ENCODE assay signal across 25 cellular contexts in genomic region chr12:124650912-124651311, GRCh38.
DNase-seq lines count a peak whose midpoint lies in the region; ATAC-seq and TF ChIP-seq lines count a peak whose summit lies in the region.
"Had no signal": no experiment of that assay in that cellular context is flagged by ENCODE, and none has a peak within 500 bp of the region (broad histone marks: within the 10 kb centered on the region; RNA-seq: fewer than 3 reads in every experiment).

No MANE protein-coding gene starts in this region.

- H3K27ac ChIP-seq in neural progenitor cell: no peak overlapping the region
- H3K27ac ChIP-seq in CD4-positive, alpha-beta T cell (ENCODE audit: low read depth, low read length): no peak overlapping the region
- H3K27ac ChIP-seq: left lung, SK-N-MC, uterus had no signal

- intact Hi-C loops in Right ventricle myocardium superior (cut with DNase I): no loop called here
- intact Hi-C loops in cardiac septum (cut with DNase I): loop anchor here (5.0 kb wide), 1 partner anchor 64 kb away; no protein-coding TSS in a partner anchor
- intact Hi-C loops in CD4-positive, alpha-beta T cell (cut with DNase I, micrococcal nuclease): no loop called here

- no peaks in the 10 kb centered on the region for H3K36me3 ChIP-seq in neural progenitor cell
- H3K36me3 ChIP-seq: BE2C, left lung, uterus had no signal

- H3K27me3 Mint-ChIP-seq in brain (peaks cover 10% of the 10 kb centered on the region), neural progenitor cell (ENCODE audit: insufficient read depth, low read depth) (peaks cover 23% of the 10 kb centered on the region)
- H3K27me3 Mint-ChIP-seq in CD4-positive, alpha-beta T cell: no peaks in the 10 kb centered on the region
- H3K27me3 Mint-ChIP-seq in activated T-cell treated with anti-CD3 and anti-CD28 coated beads, Interleukin-2, amount 50 U/mL, for 4 hours (ENCODE audit: low read depth): peaks cover 4% of the 10 kb centered on the region

- ATAC-seq in Right ventricle myocardium superior (ENCODE audit: poor library complexity): no peak
- ATAC-seq in CD4-positive, alpha-beta T cell (ENCODE audit: poor library complexity): no peak
- ATAC-seq in activated T-cell treated with anti-CD3 and anti-CD28 coated beads, Interleukin-2, amount 50 U/mL, for 4 hours: no peak
- ATAC-seq: left lung; naive thymus-derived CD4-positive, alpha-beta T cell had no signal

- H3K27ac Mint-ChIP-seq in brain: peak overlapping the region in 3 of 5 experiments; percentile 52 to 82 (median 72)
- H3K27ac Mint-ChIP-seq in neural progenitor cell: peak overlapping the region; percentile 29
- H3K27ac Mint-ChIP-seq in CD4-positive, alpha-beta T cell: no peak overlapping the region
- H3K27ac Mint-ChIP-seq: activated T-cell treated with anti-CD3 and anti-CD28 coated beads, Interleukin-2, amount 50 U/mL, for 24 hours; H9 had no signal

- H3K36me3 Mint-ChIP-seq in brain (no peaks in the 10 kb centered on the region), neural progenitor cell (no peaks in the 10 kb centered on the region)
- no peaks in the 10 kb centered on the region for H3K36me3 Mint-ChIP-seq in CD4-positive, alpha-beta T cell (ENCODE audit: low read depth)
- H3K36me3 Mint-ChIP-seq in activated T-cell treated with anti-CD3 and anti-CD28 coated beads, Interleukin-2, amount 50 U/mL, for 4 hours (ENCODE audit: insufficient read depth): peaks cover 2% of the 10 kb centered on the region

- peaks cover 11% of the 10 kb centered on the region for H3F3A ChIP-seq in neural progenitor cell (ENCODE audit: low read depth)

- H3K4me1 ChIP-seq in neural progenitor cell: peaks cover 6% of the 10 kb centered on the region

- H3K9me3 ChIP-seq in neural progenitor cell (ENCODE audit: low read depth): peaks cover 9% of the 10 kb centered on the region
- peaks cover 4% of the 10 kb centered on the region for H3K9me3 ChIP-seq in CD4-positive, alpha-beta T cell (ENCODE audit: control insufficient read depth, low read length)
- H3K9me3 ChIP-seq: BE2C, uterus had no signal

- H3K4me1 Mint-ChIP-seq in brain: peaks cover 41% of the 10 kb centered on the region
- H3K4me1 Mint-ChIP-seq in neural progenitor cell: peaks cover 29% of the 10 kb centered on the region
- peaks cover 16% of the 10 kb centered on the region for H3K4me1 Mint-ChIP-seq in CD4-positive, alpha-beta T cell (ENCODE audit: low read depth)
- H3K4me1 Mint-ChIP-seq in activated T-cell treated with anti-CD3 and anti-CD28 coated beads, Interleukin-2, amount 50 U/mL, for 4 hours (ENCODE audit: low read depth): peaks cover 16% of the 10 kb centered on the region

- no peak overlapping the region for H2AFZ ChIP-seq in neural progenitor cell (replicated peaks)

- no peak overlapping the region for H3K4me2 ChIP-seq in neural progenitor cell

- no peaks in the 10 kb centered on the region for H3K27me3 ChIP-seq in neural progenitor cell
- no peaks in the 10 kb centered on the region for H3K27me3 ChIP-seq in CD4-positive, alpha-beta T cell (ENCODE audit: control insufficient read depth, insufficient read depth, low read length)
- H3K27me3 ChIP-seq: BE2C, left lung, uterus had no signal

- H3K4me3 ChIP-seq in neural progenitor cell: no peak overlapping the region
- H3K4me3 ChIP-seq: left lung, SK-N-MC, skin epidermis, uterus had no signal

- DNase-seq in Right ventricle myocardium superior (peak; percentile 56), cardiac septum (ENCODE audit: low spot score) (no peak), neural progenitor cell (ENCODE audit: low spot score) (no peak), NCI-H2081 (lab: John Stamatoyannopoulos, UW) (no peak)
- DNase-seq in CD4-positive, alpha-beta T cell: no peak
- no peak for DNase-seq in activated T-cell treated with anti-CD3 and anti-CD28 coated beads, Interleukin-2, amount 50 U/mL, for 4 hours
- DNase-seq: activated CD4-positive, CD25-positive, alpha-beta regulatory T cell; activated T-cell treated with anti-CD3 and anti-CD28 coated beads, Interleukin-2, amount 50 U/mL, for 24 hours; BE2C; DMS79; erythroblast; H9; left lung; naive thymus-derived CD4-positive, alpha-beta T cell; NCI-H1092; NCI-H187; NCI-H510A treated with DMSO at 0.1 percent for 48 hours; occipital lobe; stimulated activated naive CD4-positive, alpha-beta T cell; T-helper 1 cell; uterus had no signal

- TF ChIP-seq CTCF in brain (conservative IDR thresholded peaks at IDR 0.05) (no peak), neural progenitor cell (IDR thresholded peaks at IDR 0.05) (no peak)
- TF ChIP-seq CTCF in CD4-positive, alpha-beta T cell (IDR thresholded peaks at IDR 0.05): no peak

- POLR2A ChIA-PET in CD4-positive, alpha-beta T cell (lab: Charles Lee): interaction anchor here (1.3 kb wide), 1 partner anchor 14 kb away, joined by 3 read pairs; no protein-coding TSS in a partner anchor

- H3K79me2 ChIP-seq in neural progenitor cell (ENCODE audit: low read depth): no peaks in the 10 kb centered on the region

- H3K9ac ChIP-seq in neural progenitor cell: no peak overlapping the region

- no peaks in the 10 kb centered on the region for H4K20me1 ChIP-seq in neural progenitor cell (ENCODE audit: low read depth)

- H3K4me3 Mint-ChIP-seq in brain (no peak overlapping the region), neural progenitor cell (no peak overlapping the region)
- no peak overlapping the region for H3K4me3 Mint-ChIP-seq in CD4-positive, alpha-beta T cell
- no peak overlapping the region for H3K4me3 Mint-ChIP-seq in activated T-cell treated with anti-CD3 and anti-CD28 coated beads, Interleukin-2, amount 50 U/mL, for 4 hours
- H3K4me3 Mint-ChIP-seq: activated T-cell treated with anti-CD3 and anti-CD28 coated beads, Interleukin-2, amount 50 U/mL, for 24 hours; central memory CD8-positive, alpha-beta T cell; H9; naive thymus-derived CD4-positive, alpha-beta T cell had no signal

- H3K9me3 Mint-ChIP-seq in brain: peaks cover 2 to 36% (median 27%) of the 10 kb centered on the region in 5 experiments
- peaks cover 22% of the 10 kb centered on the region for H3K9me3 Mint-ChIP-seq in neural progenitor cell
- H3K9me3 Mint-ChIP-seq in CD4-positive, alpha-beta T cell: peaks cover 3% of the 10 kb centered on the region
- H3K9me3 Mint-ChIP-seq in activated T-cell treated with anti-CD3 and anti-CD28 coated beads, Interleukin-2, amount 50 U/mL, for 4 hours: peaks cover 12% of the 10 kb centered on the region
- H3K9me3 Mint-ChIP-seq: central memory CD8-positive, alpha-beta T cell had no signal

- CTCF ChIA-PET in CD4-positive, alpha-beta T cell (lab: Charles Lee): no interaction called here
